ENCODE assay signal across 10 cellular contexts in the genomic region with DNA sequence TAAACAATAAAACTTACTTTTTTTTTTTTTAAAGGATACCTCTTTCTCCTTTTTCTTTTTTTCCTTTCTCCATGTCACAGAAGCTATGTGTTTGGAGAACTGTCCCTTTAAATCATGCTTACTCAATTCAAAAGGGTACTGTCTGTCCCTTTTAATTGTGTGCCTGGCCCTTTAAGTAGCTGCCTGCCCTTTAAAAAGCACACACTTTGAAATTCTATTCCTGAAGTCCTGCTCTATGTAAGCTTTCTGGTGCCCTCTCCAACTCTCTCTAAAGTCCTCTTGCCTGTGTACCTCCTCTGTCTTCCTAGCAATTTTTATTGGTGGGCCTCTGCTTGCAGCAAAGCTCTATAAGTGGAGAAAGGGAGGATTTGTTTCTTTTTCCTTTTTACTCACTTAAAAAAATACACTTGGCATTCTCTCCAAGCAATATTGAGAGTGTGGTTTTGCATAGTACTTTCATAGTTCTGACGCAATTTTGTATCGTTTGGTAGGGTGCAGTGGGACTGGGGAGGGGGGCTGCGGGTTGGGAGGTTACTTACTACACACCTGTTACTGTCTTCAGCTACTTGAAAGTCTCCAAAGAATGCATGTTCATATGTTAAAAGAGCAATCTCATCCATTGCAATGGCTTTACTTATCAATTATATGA.
A peak's percentile ranks its signal among the peaks of the same experiment; 100 is the strongest.
DNase-seq lines count a peak whose midpoint lies in the region; ATAC-seq and TF ChIP-seq lines count a peak whose summit lies in the region.
"Had no signal": no experiment of that assay in that cellular context is flagged by ENCODE, and none has a peak within 500 bp of the region (broad histone marks: within the 10 kb centered on the region; RNA-seq: fewer than 3 reads in every experiment).

No MANE protein-coding gene starts in this region.

- CTCF ChIA-PET in CD4-positive, alpha-beta T cell (lab: Charles Lee): no interaction called here

- POLR2A ChIA-PET in CD4-positive, alpha-beta T cell (lab: Charles Lee): no interaction called here

- H3K27me3 Mint-ChIP-seq in neural crest cell (ENCODE audit: low read depth): no peaks in the 10 kb centered on the region
- H3K27me3 Mint-ChIP-seq in CD4-positive, alpha-beta T cell: peaks cover 7% of the 10 kb centered on the region

- intact Hi-C loops in CD4-positive, alpha-beta T cell (cut with DNase I, micrococcal nuclease): no loop called here

- peak overlapping the region; percentile 57 for H3K27ac Mint-ChIP-seq in neural crest cell (ENCODE audit: unreplicated experiment)
- no peak overlapping the region for H3K27ac Mint-ChIP-seq in CD4-positive, alpha-beta T cell

- TF ChIP-seq CTCF in neural crest cell (conservative IDR thresholded peaks at IDR 0.05): no peak
- no peak for TF ChIP-seq CTCF in CD4-positive, alpha-beta T cell (IDR thresholded peaks at IDR 0.05)

- no peaks in the 10 kb centered on the region for H3K9me3 ChIP-seq in CD4-positive, alpha-beta T cell (ENCODE audit: control insufficient read depth, low read length)

- peak; percentile 62 for ATAC-seq in GM21786 (IDR thresholded peaks at IDR 0.05; ENCODE audit: unreplicated experiment)
- ATAC-seq in HG03460 (IDR thresholded peaks at IDR 0.05; ENCODE audit: unreplicated experiment): peak; percentile 57
- ATAC-seq in CD4-positive, alpha-beta T cell (ENCODE audit: poor library complexity): no peak

- H3K36me3 Mint-ChIP-seq in neural crest cell (ENCODE audit: low read depth): peaks cover 2% of the 10 kb centered on the region
- no peaks in the 10 kb centered on the region for H3K36me3 Mint-ChIP-seq in CD4-positive, alpha-beta T cell (ENCODE audit: low read depth)

- H3K27ac ChIP-seq in CD4-positive, alpha-beta T cell (ENCODE audit: low read depth, low read length): no peak overlapping the region
- H3K27ac ChIP-seq: 22Rv1 had no signal

- peaks cover 17% of the 10 kb centered on the region for H3K4me1 Mint-ChIP-seq in neural crest cell
- H3K4me1 Mint-ChIP-seq in CD4-positive, alpha-beta T cell (ENCODE audit: low read depth): no peaks in the 10 kb centered on the region

- peaks cover 12% of the 10 kb centered on the region for H3K9me3 Mint-ChIP-seq in neural crest cell
- peaks cover 4% of the 10 kb centered on the region for H3K9me3 Mint-ChIP-seq in CD4-positive, alpha-beta T cell

- H3K27me3 ChIP-seq in CD4-positive, alpha-beta T cell (ENCODE audit: control insufficient read depth, insufficient read depth, low read length): no peaks in the 10 kb centered on the region

- no peak overlapping the region for H3K4me3 Mint-ChIP-seq in neural crest cell
- no peak overlapping the region for H3K4me3 Mint-ChIP-seq in CD4-positive, alpha-beta T cell

- DNase-seq in NCI-H2107 treated with DMSO at 0.1 percent for 48 hours (lab: John Stamatoyannopoulos, UW; ENCODE audit: unreplicated experiment) (peak; percentile 16), NCI-H2107 (lab: John Stamatoyannopoulos, UW) (no peak), neural crest cell (ENCODE audit: low read depth, low spot score) (no peak), HUDEP-2 (lab: John Stamatoyannopoulos, UW; ENCODE audit: unreplicated experiment in 76 of 76) (no peak), NCI-H1436 treated with DMSO at 0.1 percent for 48 hours (lab: John Stamatoyannopoulos, UW) (no peak)
- DNase-seq in CD4-positive, alpha-beta T cell: no peak
- DNase-seq: NCI-H446 had no signal
